In the genomic region with DNA sequence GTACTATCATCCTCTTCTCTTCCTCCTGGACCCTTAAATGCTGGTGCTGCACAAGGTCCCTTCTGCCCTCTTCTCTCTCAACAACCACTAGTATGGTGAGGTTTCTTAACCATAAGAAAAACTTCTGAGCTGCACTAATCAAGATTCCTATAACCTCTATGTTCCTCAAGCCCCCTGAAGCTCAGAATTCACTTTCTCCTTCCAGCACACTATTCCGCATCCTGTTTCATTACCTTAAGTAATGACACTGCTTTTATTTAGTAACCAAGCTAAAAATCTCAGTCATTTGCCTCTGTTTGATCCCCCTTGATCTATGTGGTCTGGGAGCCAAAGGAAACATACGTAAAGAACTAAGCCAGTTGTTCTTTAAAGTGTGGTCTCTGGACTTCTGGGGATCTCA, we compare ENCODE assay signal across 1 cellular context.
TF ChIP-seq lines count a peak whose summit lies in the region.

No MANE protein-coding gene starts in this region.

TF ChIP-seq in IMR-90, 13 proteins besides CTCF, POLR2A, EP300 and RAD21:
- TF ChIP-seq, protein P1, sequence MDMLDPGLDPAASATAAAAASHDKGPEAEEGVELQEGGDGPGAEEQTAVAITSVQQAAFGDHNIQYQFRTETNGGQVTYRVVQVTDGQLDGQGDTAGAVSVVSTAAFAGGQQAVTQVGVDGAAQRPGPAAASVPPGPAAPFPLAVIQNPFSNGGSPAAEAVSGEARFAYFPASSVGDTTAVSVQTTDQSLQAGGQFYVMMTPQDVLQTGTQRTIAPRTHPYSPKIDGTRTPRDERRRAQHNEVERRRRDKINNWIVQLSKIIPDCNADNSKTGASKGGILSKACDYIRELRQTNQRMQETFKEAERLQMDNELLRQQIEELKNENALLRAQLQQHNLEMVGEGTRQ (IDR thresholded peaks at IDR 0.05; ENCODE audit: low read depth, low read length) = no peak
- no peak for TF ChIP-seq MAFK (IDR thresholded peaks at IDR 0.05; ENCODE audit: low read depth, low read length)
- no peak for TF ChIP-seq NFE2L2 (IDR thresholded peaks at IDR 0.05; ENCODE audit: low read depth, low read length)
- TF ChIP-seq SMC3 (IDR thresholded peaks at IDR 0.05; ENCODE audit: low read depth, low read length) = no peak
- no peak for TF ChIP-seq CEBPB (IDR thresholded peaks at IDR 0.05; ENCODE audit: low read depth, low read length)
- TF ChIP-seq, protein P2, sequence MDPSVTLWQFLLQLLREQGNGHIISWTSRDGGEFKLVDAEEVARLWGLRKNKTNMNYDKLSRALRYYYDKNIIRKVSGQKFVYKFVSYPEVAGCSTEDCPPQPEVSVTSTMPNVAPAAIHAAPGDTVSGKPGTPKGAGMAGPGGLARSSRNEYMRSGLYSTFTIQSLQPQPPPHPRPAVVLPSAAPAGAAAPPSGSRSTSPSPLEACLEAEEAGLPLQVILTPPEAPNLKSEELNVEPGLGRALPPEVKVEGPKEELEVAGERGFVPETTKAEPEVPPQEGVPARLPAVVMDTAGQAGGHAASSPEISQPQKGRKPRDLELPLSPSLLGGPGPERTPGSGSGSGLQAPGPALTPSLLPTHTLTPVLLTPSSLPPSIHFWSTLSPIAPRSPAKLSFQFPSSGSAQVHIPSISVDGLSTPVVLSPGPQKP (IDR thresholded peaks at IDR 0.05; ENCODE audit: borderline replicate concordance, low read depth, low read length) = no peak
- TF ChIP-seq MXI1 (IDR thresholded peaks at IDR 0.05; ENCODE audit: borderline replicate concordance, low read depth, low read length) = no peak
- TF ChIP-seq RCOR1 (IDR thresholded peaks at IDR 0.05; ENCODE audit: insufficient replicate concordance, low read length) = no peak
- no peak for TF ChIP-seq FOS (IDR thresholded peaks at IDR 0.05; ENCODE audit: low read depth, low read length)
- TF ChIP-seq MAZ (IDR thresholded peaks at IDR 0.05; ENCODE audit: borderline replicate concordance, low read depth, low read length) = no peak
- no peak for TF ChIP-seq CHD1 (IDR thresholded peaks at IDR 0.05; ENCODE audit: low read depth, low read length)
- no peak for TF ChIP-seq RFX5 (IDR thresholded peaks at IDR 0.05; ENCODE audit: low read depth, low read length)
- no peak for TF ChIP-seq BHLHE40 (IDR thresholded peaks at IDR 0.05; ENCODE audit: low read depth, low read length)
